19 cellular contexts compared by ENCODE assay signal in genomic region chr1:44221793-44222192, GRCh38. TPM values are rescaled to one million over a fixed set of nuclear protein-coding genes. Genes with fewer than 3 reads are reported as not detected.
DNase-seq lines count a peak whose midpoint lies in the region; ATAC-seq, FAIRE-seq and TF ChIP-seq lines count a peak whose summit lies in the region.
"Had no signal": no experiment of that assay in that cellular context is flagged by ENCODE, and none has a peak within 500 bp of the region (broad histone marks: within the 10 kb centered on the region; RNA-seq: fewer than 3 reads in every experiment).

No MANE protein-coding gene starts in this region.

- peaks cover 7 to 20% (median 13%) of the 10 kb centered on the region in 4 donors for H3K4me1 Mint-ChIP-seq in CD4-positive, CD25-positive, alpha-beta regulatory T cell
- H3K4me1 Mint-ChIP-seq in progenitor cell of endocrine pancreas (ENCODE audit: low read depth): peaks cover 19% of the 10 kb centered on the region

- no peaks in the 10 kb centered on the region for H3K27me3 Mint-ChIP-seq in CD4-positive, CD25-positive, alpha-beta regulatory T cell
- no peaks in the 10 kb centered on the region for H3K27me3 Mint-ChIP-seq in progenitor cell of endocrine pancreas

- peak; percentile 45 for DNase-seq in activated effector memory CD4-positive, alpha-beta T cell treated with anti-CD3 and anti-CD28 coated beads, Interleukin-2, amount 50 U/mL, for 16 hours
- no peak for DNase-seq in activated effector memory CD4-positive, alpha-beta T cell treated with Interleukin-2 at 50 U/mL for 16 hours
- no peak for DNase-seq in CD4-positive, CD25-positive, alpha-beta regulatory T cell
- DNase-seq in RWPE1 (ENCODE audit: low spot score): no peak
- no peak for DNase-seq in progenitor cell of endocrine pancreas (ENCODE audit: low spot score, unreplicated experiment)
- no peak for DNase-seq in RCC 7860 (ENCODE audit: low spot score)
- no peak for DNase-seq in activated CD4-positive, alpha-beta T cell treated with anti-CD3 and anti-CD28 coated beads, Interleukin-2, amount 50 U/mL, for 48 hours
- DNase-seq: 8988T; Calu3; CD8-positive, alpha-beta T cell; DMS79 treated with DMSO at 0.1 percent for 48 hours; GF-D8; HCEC 1CT; IMR-90 had no signal

- peaks cover 0 to 3% (median 0%) of the 10 kb centered on the region in 7 donors for H3K9me3 Mint-ChIP-seq in CD4-positive, CD25-positive, alpha-beta regulatory T cell
- peaks cover 8% of the 10 kb centered on the region for H3K9me3 Mint-ChIP-seq in progenitor cell of endocrine pancreas (ENCODE audit: low read depth)
- H3K9me3 Mint-ChIP-seq: CD14-positive monocyte; CD8-positive, alpha-beta T cell had no signal

- ATAC-seq in CD4-positive, CD25-positive, alpha-beta regulatory T cell (ENCODE audit: low read depth in 2 of 2): no peak
- ATAC-seq in HG02763 (IDR thresholded peaks at IDR 0.05; ENCODE audit: unreplicated experiment): no peak
- ATAC-seq: CD8-positive, alpha-beta T cell had no signal

- peaks cover 25% of the 10 kb centered on the region for H3K36me3 Mint-ChIP-seq in CD4-positive, CD25-positive, alpha-beta regulatory T cell
- peaks cover 12% of the 10 kb centered on the region for H3K36me3 Mint-ChIP-seq in progenitor cell of endocrine pancreas (ENCODE audit: insufficient read depth)

- no peaks in the 10 kb centered on the region for H3K9me3 ChIP-seq in CD4-positive, CD25-positive, alpha-beta regulatory T cell (ENCODE audit: control insufficient read depth in 2 of 2, low read length in 2 of 2)
- H3K9me3 ChIP-seq: BLaER1 had no signal

- no peaks in the 10 kb centered on the region for H3K27me3 ChIP-seq in CD4-positive, CD25-positive, alpha-beta regulatory T cell (ENCODE audit: control insufficient read depth, insufficient read depth, low read length)
- H3K27me3 ChIP-seq: BLaER1 had no signal

- no peak overlapping the region for H3K4me3 ChIP-seq in CD4-positive, CD25-positive, alpha-beta regulatory T cell (ENCODE audit: low read depth, low read length)
- H3K4me3 ChIP-seq: BLaER1 had no signal

- TF ChIP-seq CTCF in RWPE1 (conservative IDR thresholded peaks at IDR 0.05; ENCODE audit: low read depth) (no peak), progenitor cell of endocrine pancreas (IDR thresholded peaks at IDR 0.05; ENCODE audit: unreplicated experiment) (no peak)

- peak overlapping the region in 2 of 3 donors; percentile 60 to 81 for H3K27ac Mint-ChIP-seq in CD4-positive, CD25-positive, alpha-beta regulatory T cell
- peak overlapping the region; percentile 69 for H3K27ac Mint-ChIP-seq in progenitor cell of endocrine pancreas
- H3K27ac Mint-ChIP-seq: CD14-positive monocyte had no signal

- no peak overlapping the region for H3K27ac ChIP-seq in CD4-positive, CD25-positive, alpha-beta regulatory T cell (ENCODE audit: insufficient read depth, low read length, poor library complexity, severe bottlenecking)
- H3K27ac ChIP-seq in RWPE1: 0 out of 2 replicates have a peak overlapping the region, but pooled peaks have one; percentile 6
- H3K27ac ChIP-seq: BLaER1 had no signal

- peaks cover 42% of the 10 kb centered on the region for H3K36me3 ChIP-seq in CD4-positive, CD25-positive, alpha-beta regulatory T cell (ENCODE audit: control insufficient read depth, insufficient read depth, low read length)

- no peak overlapping the region for H3K4me3 Mint-ChIP-seq in CD4-positive, CD25-positive, alpha-beta regulatory T cell
- H3K4me3 Mint-ChIP-seq in progenitor cell of endocrine pancreas (ENCODE audit: low read depth): no peak overlapping the region
- H3K4me3 Mint-ChIP-seq: CD14-positive monocyte; CD8-positive, alpha-beta T cell had no signal

- POLR2A ChIA-PET in RWPE1 (lab: Yijun Ruan, JAX; ENCODE audit: low non-redundant PET): no interaction called here

- CTCF ChIA-PET in RWPE1 (lab: Yijun Ruan, JAX): interaction anchor here (0.6 to 1.3 kb wide), 2 partner anchors 9 to 431 kb away, joined by 5 read pairs; partner anchors contain the start of gene DMAP1

- peaks cover 4% of the 10 kb centered on the region for H3K4me1 ChIP-seq in CD4-positive, CD25-positive, alpha-beta regulatory T cell (ENCODE audit: control insufficient read depth, insufficient read depth, low read length, poor library complexity, severe bottlenecking)

- no peak for FAIRE-seq in RCC 7860 (lab: Jason Lieb, UNC)
- FAIRE-seq: H1, HTR-8/SVneo had no signal

RNA-seq across cellular contexts. Expression of gene DMAP1, which starts 8.5 kb away (rescaled TPM):
- 54.9 TPM for total RNA-seq in CD4-positive, CD25-positive, alpha-beta regulatory T cell
- 10 to 100 TPM; 33.5 to 39.9 (median 38.4) TPM for polyA plus RNA-seq in CD4-positive, CD25-positive, alpha-beta regulatory T cell
- 78.3 and 82.0 TPM in 2 replicates for total RNA-seq in progenitor cell of endocrine pancreas
